Comparison of ENCODE assay signal across 8 cellular contexts in genomic region chr1:40038693-40039092, GRCh38. TPM values are rescaled to one million over a fixed set of nuclear protein-coding genes. Genes with fewer than 3 reads are reported as not detected.
A peak's percentile ranks its signal among the peaks of the same experiment; 100 is the strongest.
DNase-seq lines count a peak whose midpoint lies in the region; ATAC-seq and TF ChIP-seq lines count a peak whose summit lies in the region.

No MANE protein-coding gene starts in this region.

- H3K4me3 ChIP-seq in left lung (no peak overlapping the region), thyroid gland (replicated peaks in 1 of 3) (no peak overlapping the region)

- H3K27ac ChIP-seq in left lung = peak overlapping the region; percentile 99
- peak overlapping the region; percentile 96 to 99 (median 99) for H3K27ac ChIP-seq in thyroid gland

- no peaks in the 10 kb centered on the region for H3K9me3 Mint-ChIP-seq in activated T-cell treated with anti-CD3 and anti-CD28 coated beads, Interleukin-2, amount 50 U/mL, for 24 hours

- TF ChIP-seq CTCF in left lung (IDR thresholded peaks at IDR 0.05) (no peak), thyroid gland (IDR thresholded peaks at IDR 0.05) (no peak)

- H3K27me3 Mint-ChIP-seq in activated T-cell treated with anti-CD3 and anti-CD28 coated beads, Interleukin-2, amount 50 U/mL, for 24 hours = no peaks in the 10 kb centered on the region
- no peaks in the 10 kb centered on the region for H3K27me3 Mint-ChIP-seq in T-helper 17 cell

- TF ChIP-seq POLR2A in thyroid gland (IDR thresholded peaks at IDR 0.05) = no peak

- H3K27me3 ChIP-seq in left lung (no peaks in the 10 kb centered on the region), thyroid gland (no peaks in the 10 kb centered on the region)

- H3K36me3 ChIP-seq in left lung (no peaks in the 10 kb centered on the region), thyroid gland (no peaks in the 10 kb centered on the region)

- H3K4me3 Mint-ChIP-seq in activated T-cell treated with anti-CD3 and anti-CD28 coated beads, Interleukin-2, amount 50 U/mL, for 24 hours = peak overlapping the region; percentile 95
- H3K4me3 Mint-ChIP-seq in T-helper 17 cell = peak overlapping the region; percentile 65

- no peak for DNase-seq in activated T-cell treated with anti-CD3 and anti-CD28 coated beads, Interleukin-2, amount 50 U/mL, for 24 hours
- no peak for DNase-seq in activated T-cell treated with anti-CD3 and anti-CD28 coated beads, Interleukin-2, amount 50 U/mL, for 48 hours
- DNase-seq in T-helper 17 cell = no peak
- DNase-seq in left lung = no peak
- no peak for DNase-seq in thyroid gland
- no peak for DNase-seq in NCI-H2196 (lab: John Stamatoyannopoulos, UW; ENCODE audit: unreplicated experiment)
- no peak for DNase-seq in NCI-H524 treated with DMSO at 0.1 percent for 48 hours (lab: John Stamatoyannopoulos, UW)
- no peak for DNase-seq in epidermal melanocyte (ENCODE audit: insufficient read length, low spot score)

- intact Hi-C loops in left lung (cut with DNase I) (no loop called here), thyroid gland (cut with DNase I) (no loop called here)

- H3K36me3 Mint-ChIP-seq in activated T-cell treated with anti-CD3 and anti-CD28 coated beads, Interleukin-2, amount 50 U/mL, for 24 hours (ENCODE audit: low read depth) = peaks cover 41% of the 10 kb centered on the region
- peaks cover 15% of the 10 kb centered on the region for H3K36me3 Mint-ChIP-seq in T-helper 17 cell (ENCODE audit: low read depth)

- 64 to 69% methylated on average over 3 of the region's 3 CpGs for WGBS in thyroid gland, 2 donors

- peaks cover 61% of the 10 kb centered on the region for H3K4me1 Mint-ChIP-seq in activated T-cell treated with anti-CD3 and anti-CD28 coated beads, Interleukin-2, amount 50 U/mL, for 24 hours (ENCODE audit: low read depth)
- H3K4me1 Mint-ChIP-seq in T-helper 17 cell = peaks cover 51% of the 10 kb centered on the region

- H3K4me1 ChIP-seq in left lung (peaks cover 39 to 74% of the 10 kb centered on the region in 2 donors), thyroid gland (peaks cover 16 to 36% of the 10 kb centered on the region in 2 donors)

- ATAC-seq in T-helper 17 cell (no peak), left lung (no peak)

- no peaks in the 10 kb centered on the region for H3K9me3 ChIP-seq in T-helper 17 cell (ENCODE audit: control insufficient read depth, low read length, poor library complexity, severe bottlenecking)
- H3K9me3 ChIP-seq in left lung = no peaks in the 10 kb centered on the region
- H3K9me3 ChIP-seq in thyroid gland = no peaks in the 10 kb centered on the region

- peak overlapping the region; percentile 99 for H3K27ac Mint-ChIP-seq in activated T-cell treated with anti-CD3 and anti-CD28 coated beads, Interleukin-2, amount 50 U/mL, for 24 hours
- H3K27ac Mint-ChIP-seq in T-helper 17 cell = peak overlapping the region; percentile 97

RNA-seq across cellular contexts. Expression of gene CAP1, which starts 1.8 kb away (rescaled TPM):
- 100 to 1,000 TPM; 244 to 273 TPM for total RNA-seq in T-helper 17 cell
- 100 to 1,000 TPM; 366 to 501 TPM for total RNA-seq in left lung
- total RNA-seq in thyroid gland = 100 to 1,000 TPM; 204 to 247 (median 227) TPM

RNA-seq across cellular contexts. Expression of gene PPT1, which starts 58.4 kb away (rescaled TPM):
- total RNA-seq in T-helper 17 cell = 10 to 100 TPM; 39.7 to 41.3 TPM
- total RNA-seq in left lung = 100 to 1,000 TPM; 164 to 195 TPM
- 10 to 100 TPM; 58.1 to 77.7 (median 64.2) TPM for total RNA-seq in thyroid gland
